18 cellular contexts compared by ENCODE assay signal in the genomic region with DNA sequence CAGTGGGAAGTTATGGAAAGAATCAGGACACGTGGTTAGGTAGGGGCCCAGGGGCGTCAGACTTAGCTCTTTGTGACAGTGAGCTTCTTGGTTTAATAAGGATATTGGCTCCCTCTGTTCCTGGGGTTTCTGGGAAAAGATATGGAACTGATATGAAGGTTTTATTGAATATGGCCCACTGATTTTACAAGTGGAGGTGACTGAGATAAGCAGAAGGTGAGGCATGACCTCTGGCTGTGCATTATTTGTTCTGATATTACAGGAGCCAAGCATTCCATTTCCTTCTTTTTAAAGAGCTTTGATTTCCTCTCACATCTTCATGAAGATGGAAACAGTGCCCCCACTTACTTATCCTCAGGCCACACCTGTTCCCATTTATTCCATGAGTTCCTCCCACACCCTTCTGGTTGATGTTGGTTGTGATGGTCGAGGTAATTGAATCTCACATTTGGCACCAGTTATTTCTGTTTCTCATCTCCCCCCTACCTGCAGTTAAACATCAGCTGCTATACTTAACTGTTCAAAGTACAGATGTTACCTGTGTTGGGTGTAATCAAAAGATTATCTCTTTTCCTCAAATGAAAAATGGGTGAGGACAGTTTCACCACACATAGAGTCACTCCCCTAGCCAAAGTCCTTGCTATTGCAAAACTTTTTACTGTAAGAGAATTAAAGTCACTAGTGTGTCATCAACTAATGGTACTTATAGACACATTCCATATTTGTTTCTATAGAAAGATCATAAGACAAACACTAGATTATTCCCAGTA. TPM values are rescaled to one million over a fixed set of nuclear protein-coding genes. Genes with fewer than 3 reads are reported as not detected.
DNase-seq lines count a peak whose midpoint lies in the region; ATAC-seq and TF ChIP-seq lines count a peak whose summit lies in the region.
"Had no signal": no experiment of that assay in that cellular context is flagged by ENCODE, and none has a peak within 500 bp of the region (broad histone marks: within the 10 kb centered on the region; RNA-seq: fewer than 3 reads in every experiment).

No MANE protein-coding gene starts in this region.

- WGBS in liver, result 66% methylated on average over 3 of the region's 3 CpGs

- no peaks in the 10 kb centered on the region for H3K9me3 ChIP-seq in CD4-positive, alpha-beta memory T cell (ENCODE audit: control insufficient read depth in 1 of 2, low read length in 2 of 2)
- H3K9me3 ChIP-seq in liver (ENCODE audit: control insufficient read depth in 4 of 4, low read length in 3 of 4), result no peaks in the 10 kb centered on the region
- H3K9me3 ChIP-seq: psoas muscle had no signal

- ATAC-seq in WTC11, result no peak
- ATAC-seq: psoas muscle had no signal

- peaks cover 0 to 12% (median 1%) of the 10 kb centered on the region in 8 donors for H3K9me3 Mint-ChIP-seq in CD4-positive, alpha-beta memory T cell
- H3K9me3 Mint-ChIP-seq in WTC11, result peaks cover 9% of the 10 kb centered on the region; the same call in 1 of the 2 replicates
- H3K9me3 Mint-ChIP-seq: memory B cell had no signal

- no peaks in the 10 kb centered on the region for H3K36me3 ChIP-seq in CD4-positive, alpha-beta memory T cell (ENCODE audit: insufficient read depth, low read length)
- no peaks in the 10 kb centered on the region for H3K36me3 ChIP-seq in liver (ENCODE audit: control insufficient read depth in 4 of 4, insufficient read depth in 3 of 4, low read depth in 1 of 4, low read length in 3 of 4)
- H3K36me3 ChIP-seq: spleen had no signal

- CTCF ChIA-PET in CD4-positive, alpha-beta memory T cell (lab: Charles Lee; ENCODE audit: partially characterized antibody), result interaction anchor here (1.5 kb wide), 1 partner anchor 14 kb away, joined by 3 read pairs; no protein-coding TSS in a partner anchor
- CTCF ChIA-PET in WTC11 (lab: Charles Lee), result interaction anchor here (1.2 kb wide), 1 partner anchor 67 kb away, joined by 3 read pairs; no protein-coding TSS in a partner anchor

- no peak overlapping the region for H3K4me3 ChIP-seq in CD4-positive, alpha-beta memory T cell (ENCODE audit: low read length in 2 of 2)
- H3K4me3 ChIP-seq in liver (ENCODE audit: low read depth in 1 of 3, low read length in 3 of 3), result no peak overlapping the region
- H3K4me3 ChIP-seq: psoas muscle, spleen had no signal

- POLR2A ChIA-PET in CD4-positive, alpha-beta memory T cell (lab: Charles Lee; ENCODE audit: partially characterized antibody), result interaction anchor here (1.4 to 5.6 kb wide), 3 partner anchors 13 to 36 kb away, joined by 4 to 108 read pairs (median 56); no protein-coding TSS in a partner anchor
- POLR2A ChIA-PET in WTC11 (lab: Charles Lee), result no interaction called here

- H3K27me3 Mint-ChIP-seq in CD4-positive, alpha-beta memory T cell, result peaks cover 0 to 14% of the 10 kb centered on the region in 2 donors
- peaks cover 58% of the 10 kb centered on the region for H3K27me3 Mint-ChIP-seq in WTC11 (ENCODE audit: low read depth)

- H3K27ac ChIP-seq in CD4-positive, alpha-beta memory T cell (ENCODE audit: low read depth, low read length), result no peak overlapping the region
- peak overlapping the region; percentile 4 to 55 for H3K27ac ChIP-seq in liver (ENCODE audit: low read depth in 1 of 2, low read length in 2 of 2)
- H3K27ac ChIP-seq: psoas muscle, spleen had no signal

- peaks cover 30% of the 10 kb centered on the region for H3K4me1 ChIP-seq in CD4-positive, alpha-beta memory T cell (ENCODE audit: insufficient read depth, low read length)
- peaks cover 4 to 18% (median 9%) of the 10 kb centered on the region in 4 donors for H3K4me1 ChIP-seq in liver (ENCODE audit: control insufficient read depth in 4 of 4, insufficient read depth in 4 of 4, low read length in 3 of 4)
- H3K4me1 ChIP-seq: psoas muscle had no signal

- peak overlapping the region in 3 of 7 donors; percentile 18 to 75 (median 57) for H3K27ac Mint-ChIP-seq in CD4-positive, alpha-beta memory T cell
- H3K27ac Mint-ChIP-seq in WTC11, result no peak overlapping the region
- H3K27ac Mint-ChIP-seq: memory B cell, nephron progenitor cell had no signal

- intact Hi-C loops in CD4-positive, alpha-beta memory T cell (cut with micrococcal nuclease), result loop anchor here (10.0 kb wide), 1 partner anchor 187 kb away; a partner anchor contains a TSS

- DNase-seq in CD4-positive, alpha-beta memory T cell, result no peak
- DNase-seq in LoVo (ENCODE audit: low spot score), result peak; percentile 74
- DNase-seq in WTC11 (ENCODE audit: low spot score), result no peak
- DNase-seq in EL, result no peak
- DNase-seq in middle frontal gyrus (ENCODE audit: extremely low spot score, low spot score), result no peak
- DNase-seq in D341Med (ENCODE audit: low spot score), result no peak
- DNase-seq in effector CD4-positive, alpha-beta T cell, result no peak
- DNase-seq: effector CD8-positive, alpha-beta T cell; NCI-H1048; NCI-H2081; NCI-H510A; nephron progenitor cell; psoas muscle; spleen had no signal

- H3K4me1 Mint-ChIP-seq in CD4-positive, alpha-beta memory T cell, result peaks cover 35 to 56% (median 48%) of the 10 kb centered on the region in 4 donors
- peaks cover 2% of the 10 kb centered on the region; the same call in 1 of the 2 replicates for H3K4me1 Mint-ChIP-seq in WTC11
- H3K4me1 Mint-ChIP-seq: memory B cell had no signal

- no peak for TF ChIP-seq CTCF in WTC11 (IDR thresholded peaks at IDR 0.05)
- TF ChIP-seq CTCF in liver (IDR thresholded peaks at IDR 0.05; ENCODE audit: low read depth, low read length, missing input control), result no peak

- peaks cover 5 to 18% of the 10 kb centered on the region in 2 donors for H3K36me3 Mint-ChIP-seq in CD4-positive, alpha-beta memory T cell
- peaks cover 3% of the 10 kb centered on the region for H3K36me3 Mint-ChIP-seq in WTC11

- H3K4me3 Mint-ChIP-seq in CD4-positive, alpha-beta memory T cell, result peak overlapping the region; percentile 29 to 83 (median 64)
- H3K4me3 Mint-ChIP-seq in WTC11, result 0 out of 2 replicates have a peak overlapping the region, but pooled peaks have one; percentile 35
- H3K4me3 Mint-ChIP-seq: memory B cell had no signal

- TF ChIP-seq RAD21 in liver (IDR thresholded peaks at IDR 0.05), result peak in 1 of 2 donors; percentile 24

- H3K27me3 ChIP-seq in CD4-positive, alpha-beta memory T cell (ENCODE audit: insufficient read depth, low read length), result no peaks in the 10 kb centered on the region
- no peaks in the 10 kb centered on the region for H3K27me3 ChIP-seq in liver (ENCODE audit: control insufficient read depth in 4 of 4, insufficient read depth in 4 of 4, low read length in 3 of 4)

- no peak overlapping the region for H3K9ac ChIP-seq in liver (ENCODE audit: low read depth in 1 of 2, low read length in 2 of 2)

TF ChIP-seq in WTC11, 78 proteins besides CTCF, POLR2A, EP300 and RAD21:
- 0 out of 2 replicates have a peak, but pooled peaks have one; percentile 28 for TF ChIP-seq GABPB1 (CRISPR knock-in tag; IDR thresholded peaks at IDR 0.05)
- TF ChIP-seq ZNF232 (CRISPR knock-in tag; IDR thresholded peaks at IDR 0.05), result no peak

TF ChIP-seq in liver, 16 proteins besides CTCF, POLR2A, EP300 and RAD21:
- peak in 1 of 2 donors; percentile 39 for TF ChIP-seq EGR1 (IDR thresholded peaks at IDR 0.05; ENCODE audit: low read depth in 2 of 2)
- TF ChIP-seq, protein P1, sequence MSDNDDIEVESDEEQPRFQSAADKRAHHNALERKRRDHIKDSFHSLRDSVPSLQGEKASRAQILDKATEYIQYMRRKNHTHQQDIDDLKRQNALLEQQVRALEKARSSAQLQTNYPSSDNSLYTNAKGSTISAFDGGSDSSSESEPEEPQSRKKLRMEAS (IDR thresholded peaks at IDR 0.05), result peak; percentile 67
- TF ChIP-seq HNF4G (IDR thresholded peaks at IDR 0.05), result peak; percentile 67
- peak; percentile 49 for TF ChIP-seq YY1 (IDR thresholded peaks at IDR 0.05)
- TF ChIP-seq JUND (IDR thresholded peaks at IDR 0.05), result peak in 1 of 2 donors; percentile 63
- TF ChIP-seq FOXA2 (IDR thresholded peaks at IDR 0.05), result no peak
- peak; percentile 25 to 74 for TF ChIP-seq RXRA (IDR thresholded peaks at IDR 0.05)
- TF ChIP-seq TAF1 (conservative IDR thresholded peaks at IDR 0.05), result no peak
- no peak for TF ChIP-seq NR2F2 (IDR thresholded peaks at IDR 0.05)
- TF ChIP-seq, protein P2, sequence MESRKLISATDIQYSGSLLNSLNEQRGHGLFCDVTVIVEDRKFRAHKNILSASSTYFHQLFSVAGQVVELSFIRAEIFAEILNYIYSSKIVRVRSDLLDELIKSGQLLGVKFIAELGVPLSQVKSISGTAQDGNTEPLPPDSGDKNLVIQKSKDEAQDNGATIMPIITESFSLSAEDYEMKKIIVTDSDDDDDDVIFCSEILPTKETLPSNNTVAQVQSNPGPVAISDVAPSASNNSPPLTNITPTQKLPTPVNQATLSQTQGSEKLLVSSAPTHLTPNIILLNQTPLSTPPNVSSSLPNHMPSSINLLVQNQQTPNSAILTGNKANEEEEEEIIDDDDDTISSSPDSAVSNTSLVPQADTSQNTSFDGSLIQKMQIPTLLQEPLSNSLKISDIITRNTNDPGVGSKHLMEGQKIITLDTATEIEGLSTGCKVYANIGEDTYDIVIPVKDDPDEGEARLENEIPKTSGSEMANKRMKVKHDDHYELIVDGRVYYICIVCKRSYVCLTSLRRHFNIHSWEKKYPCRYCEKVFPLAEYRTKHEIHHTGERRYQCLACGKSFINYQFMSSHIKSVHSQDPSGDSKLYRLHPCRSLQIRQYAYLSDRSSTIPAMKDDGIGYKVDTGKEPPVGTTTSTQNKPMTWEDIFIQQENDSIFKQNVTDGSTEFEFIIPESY (IDR thresholded peaks at IDR 0.05), result peak; percentile 21
- TF ChIP-seq SP1 (IDR thresholded peaks at IDR 0.05), result peak; percentile 36
- TF ChIP-seq HNF4A (conservative IDR thresholded peaks at IDR 0.05), result peak; percentile 85 to 92
- no peak for TF ChIP-seq GABPA (IDR thresholded peaks at IDR 0.05 in 1 of 2, conservative IDR thresholded peaks at IDR 0.05 in 1 of 2)

RNA-seq across cellular contexts. Expression of a gene that starts 1.8 kb away (rescaled TPM):
- total RNA-seq in CD4-positive, alpha-beta memory T cell, result 10 to 100 TPM; 30.8 to 34.4 TPM
- polyA plus RNA-seq in CD4-positive, alpha-beta memory T cell, result 10 to 100 TPM; 14.0 to 21.2 TPM
- total RNA-seq in WTC11 (2021) (0.25 to 0.59 TPM (median 0.37 TPM) in 3 replicates), liver (1 to 10 TPM; 5.5 to 6.3 TPM)
- polyA plus RNA-seq in liver, result 10 to 100 TPM in 1 of 2 donors, 1 to 10 TPM in 1; 7.2 to 23.7 TPM
- total RNA-seq: OCI-LY7, psoas muscle, SK-MEL-5 had no signal

Comparison
In these comparisons a context has a peak if more than half of its experiments do, and no peak if none do; other contexts are left out.
1. RNA of a gene that starts 1.8 kb away (total RNA-seq): 30.8 to 34.4 TPM in CD4-positive, alpha-beta memory T cell; 5.5 to 6.3 TPM in liver and 0.25 to 0.59 TPM in WTC11; every median in the first group is over 4 times any median in the second.